Comparison of ENCODE assay signal across 14 cellular contexts in genomic region chr3:30370681-30371271, GRCh38.
A peak's percentile ranks its signal among the peaks of the same experiment; 100 is the strongest.
DNase-seq lines count a peak whose midpoint lies in the region; ATAC-seq and TF ChIP-seq lines count a peak whose summit lies in the region.
"Had no signal": no experiment of that assay in that cellular context is flagged by ENCODE, and none has a peak within 500 bp of the region (broad histone marks: within the 10 kb centered on the region; RNA-seq: fewer than 3 reads in every experiment).

No MANE protein-coding gene starts in this region.

- no peak for DNase-seq in left ventricle myocardium inferior
- no peak for DNase-seq in right atrium auricular region (ENCODE audit: low spot score)
- peak; percentile 26 to 69 for DNase-seq in cardiac fibroblast (ENCODE audit: low read depth in 2 of 2)
- no peak for DNase-seq in right lobe of liver
- DNase-seq in uterus: no peak
- DNase-seq in A673 (ENCODE audit: low spot score): no peak
- DNase-seq in naive thymus-derived CD8-positive, alpha-beta T cell: no peak
- no peak for DNase-seq in BE2C
- DNase-seq: activated effector memory CD4-positive, alpha-beta T cell treated with Interleukin-2 at 50 U/mL for 16 hours; NCI-H524 treated with DMSO at 0.1 percent for 48 hours had no signal

- peaks cover 0 to 6% (median 3%) of the 10 kb centered on the region in 3 donors for H3K36me3 Mint-ChIP-seq in naive thymus-derived CD8-positive, alpha-beta T cell

- CTCF ChIA-PET in A673 (lab: Charles Lee): no interaction called here

- peaks cover 0 to 38% (median 6%) of the 10 kb centered on the region in 4 donors for H3K4me1 Mint-ChIP-seq in naive thymus-derived CD8-positive, alpha-beta T cell

- peak; percentile 28 to 88 (median 50) for ATAC-seq in right lobe of liver
- no peak for ATAC-seq in naive thymus-derived CD8-positive, alpha-beta T cell
- ATAC-seq: activated CD4-positive, CD25-positive, alpha-beta regulatory T cell treated with anti-CD3 and anti-CD28 coated beads, Interleukin-2, amount 50 U/mL, for 24 hours had no signal

- H3K9me3 Mint-ChIP-seq in naive thymus-derived CD8-positive, alpha-beta T cell: peaks cover 0 to 10% (median 2%) of the 10 kb centered on the region in 9 donors

- H3K4me3 ChIP-seq in left ventricle myocardium inferior: no peak overlapping the region
- no peak overlapping the region for H3K4me3 ChIP-seq in right atrium auricular region
- H3K4me3 ChIP-seq in cardiac fibroblast (replicated peaks in 1 of 2; ENCODE audit: low read depth in 2 of 2, low read length in 2 of 2): no peak overlapping the region
- H3K4me3 ChIP-seq in right lobe of liver: no peak overlapping the region
- H3K4me3 ChIP-seq in uterus: no peak overlapping the region
- H3K4me3 ChIP-seq in A673 (ENCODE audit: low read depth, low read length, poor library complexity, severe bottlenecking): no peak overlapping the region
- no peak overlapping the region for H3K4me3 ChIP-seq in BE2C (ENCODE audit: low read depth, low read length)
- H3K4me3 ChIP-seq: coronary artery, prostate gland, thoracic aorta had no signal

- H3K27me3 ChIP-seq in left ventricle myocardium inferior (ENCODE audit: low read depth) (no peaks in the 10 kb centered on the region), right atrium auricular region (no peaks in the 10 kb centered on the region), right lobe of liver (no peaks in the 10 kb centered on the region), uterus (no peaks in the 10 kb centered on the region), A673 (replicated peaks; ENCODE audit: insufficient read depth, low read depth, low read length, poor library complexity) (no peaks in the 10 kb centered on the region), BE2C (no peaks in the 10 kb centered on the region)

- no peak overlapping the region for H3K27ac Mint-ChIP-seq in naive thymus-derived CD8-positive, alpha-beta T cell

- POLR2A ChIA-PET in A673 (lab: Charles Lee; ENCODE audit: low non-redundant PET): no interaction called here
- POLR2A ChIA-PET in naive thymus-derived CD8-positive, alpha-beta T cell (lab: Charles Lee): no interaction called here

- TF ChIP-seq POLR2A in right lobe of liver (IDR thresholded peaks at IDR 0.05): no peak
- no peak for TF ChIP-seq POLR2A in uterus (IDR thresholded peaks at IDR 0.05)

- TF ChIP-seq CTCF in left ventricle myocardium inferior (IDR thresholded peaks at IDR 0.05; ENCODE audit: borderline replicate concordance): no peak
- TF ChIP-seq CTCF in right atrium auricular region (IDR thresholded peaks at IDR 0.05): no peak
- no peak for TF ChIP-seq CTCF in cardiac fibroblast (IDR thresholded peaks at IDR 0.05; ENCODE audit: low read depth, low read length)
- TF ChIP-seq CTCF in right lobe of liver (IDR thresholded peaks at IDR 0.05): no peak
- TF ChIP-seq CTCF in uterus (IDR thresholded peaks at IDR 0.05): no peak
- TF ChIP-seq CTCF in A673 (conservative IDR thresholded peaks at IDR 0.05; ENCODE audit: low read depth, low read length): no peak
- TF ChIP-seq CTCF in BE2C (IDR thresholded peaks at IDR 0.05; ENCODE audit: low read depth, low read length): no peak

- H3K9me3 ChIP-seq in left ventricle myocardium inferior (replicated peaks) (peaks cover 4% of the 10 kb centered on the region), right atrium auricular region (no peaks in the 10 kb centered on the region), right lobe of liver (no peaks in the 10 kb centered on the region), uterus (no peaks in the 10 kb centered on the region), A673 (ENCODE audit: low read depth, low read length, poor library complexity, severe bottlenecking) (peaks cover 6% of the 10 kb centered on the region), BE2C (no peaks in the 10 kb centered on the region)
- H3K9me3 ChIP-seq: prostate gland, thoracic aorta had no signal

- BruUV-seq in A673 (replicated peaks; lab: Mats Ljungman, UMichigan): no TSS peak

- peaks cover 23% of the 10 kb centered on the region for H3K4me1 ChIP-seq in left ventricle myocardium inferior
- H3K4me1 ChIP-seq in right atrium auricular region: peaks cover 0 to 11% of the 10 kb centered on the region in 2 donors
- H3K4me1 ChIP-seq in right lobe of liver: peaks cover 0 to 9% (median 4%) of the 10 kb centered on the region in 4 donors
- no peaks in the 10 kb centered on the region for H3K4me1 ChIP-seq in uterus
- H3K4me1 ChIP-seq in A673 (ENCODE audit: insufficient read depth, low read length, poor library complexity, severe bottlenecking): no peaks in the 10 kb centered on the region
- no peaks in the 10 kb centered on the region for H3K4me1 ChIP-seq in BE2C
- H3K4me1 ChIP-seq: prostate gland had no signal

- WGBS in right lobe of liver (ENCODE audit: insufficient coverage, low coverage, low lambda C conversion rate, missing lambda C conversion rate): 21% methylated on average over 5 of the region's 5 CpGs

- peak overlapping the region; percentile 13 for H3K27ac ChIP-seq in left ventricle myocardium inferior (replicated peaks)
- no peak overlapping the region for H3K27ac ChIP-seq in right atrium auricular region
- no peak overlapping the region for H3K27ac ChIP-seq in right lobe of liver
- H3K27ac ChIP-seq in uterus: peak overlapping the region; percentile 14 to 65
- no peak overlapping the region for H3K27ac ChIP-seq in A673 (ENCODE audit: low read depth, low read length, poor library complexity, severe bottlenecking)
- H3K27ac ChIP-seq: prostate gland, thoracic aorta had no signal

- peaks cover 0 to 3% (median 0%) of the 10 kb centered on the region in 5 donors for H3K27me3 Mint-ChIP-seq in naive thymus-derived CD8-positive, alpha-beta T cell

- H3K36me3 ChIP-seq in left ventricle myocardium inferior (no peaks in the 10 kb centered on the region), right atrium auricular region (no peaks in the 10 kb centered on the region), right lobe of liver (no peaks in the 10 kb centered on the region), uterus (no peaks in the 10 kb centered on the region), A673 (ENCODE audit: insufficient read depth, low read length, poor library complexity, severe bottlenecking) (no peaks in the 10 kb centered on the region), BE2C (no peaks in the 10 kb centered on the region)
- H3K36me3 ChIP-seq: prostate gland, thoracic aorta had no signal

- intact Hi-C loops in left ventricle myocardium inferior (cut with micrococcal nuclease) (no loop called here), right lobe of liver (cut with DNase I) (no loop called here), uterus (cut with DNase I; ENCODE audit: low total_unique reads) (no loop called here), A673 (cut with micrococcal nuclease; ENCODE audit: unreplicated experiment) (no loop called here)

- no peak overlapping the region for H3K4me3 Mint-ChIP-seq in naive thymus-derived CD8-positive, alpha-beta T cell

Comparison
In these comparisons a context has a peak if more than half of its experiments do, and no peak if none do; other contexts are left out.
1. H3K27ac ChIP-seq: peak in left ventricle myocardium inferior (single experiment) and uterus (2 of 2); none in right atrium auricular region (0 of 2), right lobe of liver (0 of 3) and A673 (single experiment).
2. DNase-seq: peak in cardiac fibroblast (2 of 2); none in left ventricle myocardium inferior (single experiment), right atrium auricular region (single experiment), right lobe of liver (0 of 3), uterus (0 of 2), A673 (single experiment), naive thymus-derived CD8-positive, alpha-beta T cell (0 of 10) and BE2C (single experiment).
3. ATAC-seq: peak in right lobe of liver (4 of 4); none in naive thymus-derived CD8-positive, alpha-beta T cell (0 of 2).